10 cellular contexts compared by ENCODE assay signal in genomic region chr12:6280053-6280469, GRCh38. TPM values are rescaled to one million over a fixed set of nuclear protein-coding genes. Genes with fewer than 3 reads are reported as not detected.
DNase-seq lines count a peak whose midpoint lies in the region; ATAC-seq, FAIRE-seq and TF ChIP-seq lines count a peak whose summit lies in the region.
"Had no signal": no experiment of that assay in that cellular context is flagged by ENCODE, and none has a peak within 500 bp of the region (broad histone marks: within the 10 kb centered on the region; RNA-seq: fewer than 3 reads in every experiment).

No MANE protein-coding gene starts in this region.

- H3K9me3 ChIP-seq in HEK293 (ENCODE audit: control insufficient read depth, insufficient read depth, low read depth, low read length): no peaks in the 10 kb centered on the region
- no peaks in the 10 kb centered on the region for H3K9me3 ChIP-seq in astrocyte (ENCODE audit: insufficient read depth, low read depth, low read length)
- no peaks in the 10 kb centered on the region for H3K9me3 ChIP-seq in thoracic aorta

- H3K27me3 ChIP-seq in astrocyte (ENCODE audit: insufficient read depth, low read length) (no peaks in the 10 kb centered on the region), kidney epithelial cell (ENCODE audit: control insufficient read depth, insufficient read depth, low read length) (no peaks in the 10 kb centered on the region), thoracic aorta (replicated peaks; ENCODE audit: insufficient read depth) (no peaks in the 10 kb centered on the region)

- H3K4me3 Mint-ChIP-seq in astrocyte (ENCODE audit: unreplicated experiment): no peak overlapping the region
- H3K4me3 Mint-ChIP-seq: activated naive CD8-positive, alpha-beta T cell treated with anti-CD3 and anti-CD28 coated beads, Interleukin-2, amount 10 ng/mL, durations not matched to agents 7 days and 5 days had no signal

- peak overlapping the region; percentile 80 for H3K27ac Mint-ChIP-seq in astrocyte (ENCODE audit: unreplicated experiment)
- H3K27ac Mint-ChIP-seq: activated naive CD8-positive, alpha-beta T cell treated with anti-CD3 and anti-CD28 coated beads, Interleukin-2, amount 10 ng/mL, durations not matched to agents 7 days and 5 days had no signal

- no peaks in the 10 kb centered on the region for H3K79me2 ChIP-seq in astrocyte (ENCODE audit: insufficient read depth, low read length)

- H3K9me3 Mint-ChIP-seq in astrocyte (ENCODE audit: unreplicated experiment): no peaks in the 10 kb centered on the region
- H3K9me3 Mint-ChIP-seq: activated naive CD8-positive, alpha-beta T cell treated with anti-CD3 and anti-CD28 coated beads, Interleukin-2, amount 10 ng/mL, durations not matched to agents 7 days and 5 days had no signal

- H4K20me1 ChIP-seq in astrocyte (ENCODE audit: insufficient read depth, low read length): no peaks in the 10 kb centered on the region

- H3K27ac ChIP-seq in HEK293 (ENCODE audit: extremely low read depth, low read depth, low read length) (no peak overlapping the region), astrocyte (ENCODE audit: low read depth, low read length) (peak overlapping the region; percentile 87), thoracic aorta (peak overlapping the region; percentile 78 to 84)

- H3K4me1 ChIP-seq in HEK293 (ENCODE audit: control insufficient read depth, insufficient read depth, low read length): peaks cover 7% of the 10 kb centered on the region; the same call in 1 of the 2 replicates
- peaks cover 34% of the 10 kb centered on the region for H3K4me1 ChIP-seq in astrocyte (ENCODE audit: insufficient read depth, low read length)
- peaks cover 24 to 37% of the 10 kb centered on the region in 2 donors for H3K4me1 ChIP-seq in thoracic aorta (ENCODE audit: control insufficient read depth in 1 of 2, low read depth in 2 of 2)

- DNase-seq in astrocyte (ENCODE audit: low read depth): peak; percentile 90
- DNase-seq in kidney epithelial cell (ENCODE audit: low read depth): peak; percentile 80
- DNase-seq in thoracic aorta (ENCODE audit: low spot score): peak; percentile 77
- no peak for DNase-seq in stimulated activated CD4-positive, alpha-beta T cell treated with anti-CD3 and anti-CD28 coated beads, Interleukin-15, amount 100 ng/mL, for 24 hours
- DNase-seq in HUDEP-2 (lab: John Stamatoyannopoulos, UW; ENCODE audit: unreplicated experiment in 76 of 76): no peak
- DNase-seq in activated CD4-positive, CD25-positive, alpha-beta regulatory T cell treated with anti-CD3 and anti-CD28 coated beads, Interleukin-2, amount 50 U/mL, for 72 hours: no peak
- DNase-seq: activated naive CD8-positive, alpha-beta T cell treated with anti-CD3 and anti-CD28 coated beads, Interleukin-2, amount 10 ng/mL, durations not matched to agents 7 days and 5 days; NCI-H510A had no signal

- no peaks in the 10 kb centered on the region for H3K36me3 Mint-ChIP-seq in astrocyte (ENCODE audit: low read depth, unreplicated experiment)
- H3K36me3 Mint-ChIP-seq: activated naive CD8-positive, alpha-beta T cell treated with anti-CD3 and anti-CD28 coated beads, Interleukin-2, amount 10 ng/mL, durations not matched to agents 7 days and 5 days had no signal

- no peak overlapping the region for H2AFZ ChIP-seq in astrocyte (ENCODE audit: low read depth, low read length)

- FAIRE-seq in astrocyte (lab: Jason Lieb, UNC): peak; percentile 95

- H3K9ac ChIP-seq in astrocyte (ENCODE audit: low read length): peak overlapping the region; percentile 61

- peaks cover 22% of the 10 kb centered on the region for H3K4me1 Mint-ChIP-seq in astrocyte (ENCODE audit: low read depth, unreplicated experiment)

- no peak overlapping the region for H3K4me3 ChIP-seq in HEK293 (ENCODE audit: low read depth, low read length)
- no peak overlapping the region for H3K4me3 ChIP-seq in astrocyte (ENCODE audit: insufficient read depth, low read depth, low read length)
- H3K4me3 ChIP-seq in kidney epithelial cell (ENCODE audit: low read depth, low read length): no peak overlapping the region
- H3K4me3 ChIP-seq in thoracic aorta: no peak overlapping the region

- H3K36me3 ChIP-seq in HEK293 (ENCODE audit: control insufficient read depth in 2 of 2, insufficient read depth in 1 of 2, low read length in 2 of 2): no peaks in the 10 kb centered on the region
- H3K36me3 ChIP-seq in astrocyte (ENCODE audit: insufficient read depth, low read length): no peaks in the 10 kb centered on the region
- H3K36me3 ChIP-seq in kidney epithelial cell (ENCODE audit: control insufficient read depth, insufficient read depth, low read length): no peaks in the 10 kb centered on the region
- no peaks in the 10 kb centered on the region for H3K36me3 ChIP-seq in thoracic aorta

- peak overlapping the region; percentile 77 for H3K4me2 ChIP-seq in astrocyte (ENCODE audit: low read length)

- TF ChIP-seq CTCF in HEK293 (tag by site-specific recombination; IDR thresholded peaks at IDR 0.05): no peak
- TF ChIP-seq CTCF in astrocyte (IDR thresholded peaks at IDR 0.05; ENCODE audit: insufficient read depth, low read depth, low read length): no peak
- no peak for TF ChIP-seq CTCF in kidney epithelial cell (IDR thresholded peaks at IDR 0.05; ENCODE audit: insufficient read depth, low read length, poor library complexity, severe bottlenecking)
- no peak for TF ChIP-seq CTCF in thoracic aorta (IDR thresholded peaks at IDR 0.05)

- ATAC-seq in thoracic aorta (ENCODE audit: insufficient number of reproducible peaks, low FRiP score, low read depth): peak; percentile 73
- no peak for ATAC-seq in GM21529 (IDR thresholded peaks at IDR 0.05; ENCODE audit: unreplicated experiment)

- POLR2A ChIA-PET in HEK293 (lab: Yijun Ruan, JAX): interaction anchor here (2.0 kb wide), 1 partner anchor 86 kb away, joined by 6 read pairs; no protein-coding TSS in a partner anchor

- H3K27me3 Mint-ChIP-seq in astrocyte (ENCODE audit: low read depth, unreplicated experiment): peaks cover 8% of the 10 kb centered on the region

- CTCF ChIA-PET in HEK293 (lab: Yijun Ruan, JAX): interaction anchor here (0.6 to 8.8 kb wide), 13 partner anchors 9 to 291 kb away, joined by 3 to 143 read pairs (median 4); partner anchors contain the start of gene CD9

TF ChIP-seq in HEK293, 187 proteins besides CTCF, POLR2A, EP300 and RAD21 (continues in another document):
- TF ChIP-seq ZNF555 (tag by site-specific recombination; conservative IDR thresholded peaks at IDR 0.05) (no peak), ZNF391 (tag by site-specific recombination; IDR thresholded peaks at IDR 0.05; ENCODE audit: borderline replicate concordance, low read depth) (no peak), ZNF701 (tag by site-specific recombination; IDR thresholded peaks at IDR 0.05) (no peak), ZNF155 (tag by site-specific recombination; IDR thresholded peaks at IDR 0.05) (no peak), ZNF747 (tag by site-specific recombination; IDR thresholded peaks at IDR 0.05) (no peak), ZNF121 (tag by site-specific recombination; IDR thresholded peaks at IDR 0.05) (no peak), WT1 (tag by site-specific recombination; IDR thresholded peaks at IDR 0.05) (no peak), ZIC2 (tag by site-specific recombination; IDR thresholded peaks at IDR 0.05) (peak; percentile 78), ZNF791 (tag by site-specific recombination; IDR thresholded peaks at IDR 0.05) (no peak)
- TF ChIP-seq, protein P1, sequence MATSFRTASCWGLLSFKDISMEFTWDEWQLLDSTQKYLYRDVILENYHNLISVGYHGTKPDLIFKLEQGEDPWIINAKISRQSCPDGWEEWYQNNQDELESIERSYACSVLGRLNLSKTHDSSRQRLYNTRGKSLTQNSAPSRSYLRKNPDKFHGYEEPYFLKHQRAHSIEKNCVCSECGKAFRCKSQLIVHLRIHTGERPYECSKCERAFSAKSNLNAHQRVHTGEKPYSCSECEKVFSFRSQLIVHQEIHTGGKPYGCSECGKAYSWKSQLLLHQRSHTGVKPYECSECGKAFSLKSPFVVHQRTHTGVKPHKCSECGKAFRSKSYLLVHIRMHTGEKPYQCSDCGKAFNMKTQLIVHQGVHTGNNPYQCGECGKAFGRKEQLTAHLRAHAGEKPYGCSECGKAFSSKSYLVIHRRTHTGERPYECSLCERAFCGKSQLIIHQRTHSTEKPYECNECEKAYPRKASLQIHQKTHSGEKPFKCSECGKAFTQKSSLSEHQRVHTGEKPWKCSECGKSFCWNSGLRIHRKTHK (tag by site-specific recombination; IDR thresholded peaks at IDR 0.05): no peak
- TF ChIP-seq, protein P2, sequence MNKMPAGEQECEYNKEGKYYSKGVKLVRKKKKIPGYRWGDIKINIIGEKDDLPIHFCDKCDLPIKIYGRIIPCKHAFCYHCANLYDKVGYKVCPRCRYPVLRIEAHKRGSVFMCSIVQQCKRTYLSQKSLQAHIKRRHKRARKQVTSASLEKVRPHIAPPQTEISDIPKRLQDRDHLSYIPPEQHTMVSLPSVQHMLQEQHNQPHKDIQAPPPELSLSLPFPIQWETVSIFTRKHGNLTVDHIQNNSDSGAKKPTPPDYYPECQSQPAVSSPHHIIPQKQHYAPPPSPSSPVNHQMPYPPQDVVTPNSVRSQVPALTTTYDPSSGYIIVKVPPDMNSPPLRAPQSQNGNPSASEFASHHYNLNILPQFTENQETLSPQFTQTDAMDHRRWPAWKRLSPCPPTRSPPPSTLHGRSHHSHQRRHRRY (tag by site-specific recombination; IDR thresholded peaks at IDR 0.05): no peak
- TF ChIP-seq, protein P3, sequence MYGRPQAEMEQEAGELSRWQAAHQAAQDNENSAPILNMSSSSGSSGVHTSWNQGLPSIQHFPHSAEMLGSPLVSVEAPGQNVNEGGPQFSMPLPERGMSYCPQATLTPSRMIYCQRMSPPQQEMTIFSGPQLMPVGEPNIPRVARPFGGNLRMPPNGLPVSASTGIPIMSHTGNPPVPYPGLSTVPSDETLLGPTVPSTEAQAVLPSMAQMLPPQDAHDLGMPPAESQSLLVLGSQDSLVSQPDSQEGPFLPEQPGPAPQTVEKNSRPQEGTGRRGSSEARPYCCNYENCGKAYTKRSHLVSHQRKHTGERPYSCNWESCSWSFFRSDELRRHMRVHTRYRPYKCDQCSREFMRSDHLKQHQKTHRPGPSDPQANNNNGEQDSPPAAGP (tag by site-specific recombination; IDR thresholded peaks at IDR 0.05): peak; percentile 83

RNA-seq across cellular contexts. Expression of gene PLEKHG6, which starts 30.4 kb away (rescaled TPM):
- total RNA-seq in astrocyte (0.72 and 2.5 TPM in 2 replicates), kidney epithelial cell (2.3 and 3.3 TPM in 2 replicates), thoracic aorta (under 1 TPM in 1 of 2 donors, not detected in 1; 0.78 TPM)
- total RNA-seq: activated naive CD8-positive, alpha-beta T cell treated with anti-CD3 and anti-CD28 coated beads, Interleukin-2, amount 10 ng/mL, durations not matched to agents 7 days and 5 days had no signal

Comparison
In these comparisons a context has a peak if more than half of its experiments do, and no peak if none do; other contexts are left out.
1. DNase-seq: peak in astrocyte (single experiment), kidney epithelial cell (single experiment) and thoracic aorta (single experiment); none in stimulated activated CD4-positive, alpha-beta T cell treated with anti-CD3 and anti-CD28 coated beads, Interleukin-15, amount 100 ng/mL, for 24 hours (single experiment), HUDEP-2 (0 of 76) and activated CD4-positive, CD25-positive, alpha-beta regulatory T cell treated with anti-CD3 and anti-CD28 coated beads, Interleukin-2, amount 50 U/mL, for 72 hours (single experiment).